11 cellular contexts compared by ENCODE assay signal in genomic region chr4:137226900-137227299, GRCh38.
DNase-seq lines count a peak whose midpoint lies in the region; ATAC-seq, FAIRE-seq and TF ChIP-seq lines count a peak whose summit lies in the region.
"Had no signal": no experiment of that assay in that cellular context is flagged by ENCODE, and none has a peak within 500 bp of the region (broad histone marks: within the 10 kb centered on the region; RNA-seq: fewer than 3 reads in every experiment).

No MANE protein-coding gene starts in this region.

- H3K79me2 ChIP-seq in astrocyte (ENCODE audit: insufficient read depth, low read length) = no peaks in the 10 kb centered on the region

- H3K36me3 ChIP-seq in astrocyte (ENCODE audit: insufficient read depth, low read length) = no peaks in the 10 kb centered on the region
- H3K36me3 ChIP-seq: vagina had no signal

- H3K4me1 ChIP-seq in astrocyte (ENCODE audit: insufficient read depth, low read length) = no peaks in the 10 kb centered on the region
- H3K4me1 ChIP-seq: vagina had no signal

- H3K27me3 ChIP-seq in astrocyte (ENCODE audit: insufficient read depth, low read length) = no peaks in the 10 kb centered on the region
- H3K27me3 ChIP-seq: vagina had no signal

- TF ChIP-seq CTCF in astrocyte (IDR thresholded peaks at IDR 0.05; ENCODE audit: insufficient read depth, low read depth, low read length) (peak; percentile 43), nephron progenitor cell (IDR thresholded peaks at IDR 0.05) (peak; percentile 51)

- H3K9ac ChIP-seq in astrocyte (ENCODE audit: low read length) = no peak overlapping the region

- no peaks in the 10 kb centered on the region for H4K20me1 ChIP-seq in astrocyte (ENCODE audit: insufficient read depth, low read length)

- H3K27me3 Mint-ChIP-seq in astrocyte (ENCODE audit: low read depth, unreplicated experiment) (no peaks in the 10 kb centered on the region), nephron progenitor cell (ENCODE audit: low read depth, poor library complexity) (no peaks in the 10 kb centered on the region)
- H3K27me3 Mint-ChIP-seq: T-cell had no signal

- no peaks in the 10 kb centered on the region for H3K9me3 ChIP-seq in astrocyte (ENCODE audit: insufficient read depth, low read depth, low read length)
- H3K9me3 ChIP-seq: vagina had no signal

- no peak overlapping the region for H3K4me2 ChIP-seq in astrocyte (ENCODE audit: low read length)

- no peaks in the 10 kb centered on the region for H3K4me1 Mint-ChIP-seq in astrocyte (ENCODE audit: low read depth, unreplicated experiment)
- no peaks in the 10 kb centered on the region for H3K4me1 Mint-ChIP-seq in nephron progenitor cell
- H3K4me1 Mint-ChIP-seq: T-cell had no signal

- DNase-seq in Kasumi-1 (lab: John Stamatoyannopoulos, UW) (peak; percentile 20 to 26), astrocyte (ENCODE audit: low read depth) (no peak), nephron progenitor cell (no peak), ureter (ENCODE audit: low spot score) (no peak)
- DNase-seq in NK-92 treated with Interleukin-12 subunit alpha and Interleukin-12 subunit beta, amount 100 ng/mL, for 24 hours (lab: John Stamatoyannopoulos, UW) = no peak
- DNase-seq: activated T-cell treated with anti-CD3 and anti-CD28 coated beads, Interleukin-2, amount 50 U/mL, for 1 hour; T-cell had no signal

- no peak overlapping the region for H3K27ac ChIP-seq in astrocyte (ENCODE audit: low read depth, low read length)
- H3K27ac ChIP-seq: vagina had no signal

- H3K9me3 Mint-ChIP-seq in astrocyte (ENCODE audit: unreplicated experiment) (no peaks in the 10 kb centered on the region), nephron progenitor cell (peaks cover 7% of the 10 kb centered on the region)

- ATAC-seq in GM18861 (IDR thresholded peaks at IDR 0.05; ENCODE audit: unreplicated experiment) (peak; percentile 42), GM18909 (IDR thresholded peaks at IDR 0.05; ENCODE audit: poor library complexity, unreplicated experiment) (no peak)
- ATAC-seq: T-cell had no signal

- H2AFZ ChIP-seq in astrocyte (ENCODE audit: low read depth, low read length) = no peak overlapping the region

- H3K36me3 Mint-ChIP-seq in astrocyte (ENCODE audit: low read depth, unreplicated experiment) (no peaks in the 10 kb centered on the region), nephron progenitor cell (ENCODE audit: low read depth) (no peaks in the 10 kb centered on the region)
- H3K36me3 Mint-ChIP-seq: T-cell had no signal

- FAIRE-seq in astrocyte (lab: Jason Lieb, UNC) = no peak
- FAIRE-seq: endothelial cell of umbilical vein had no signal

- no peak overlapping the region for H3K4me3 Mint-ChIP-seq in astrocyte (ENCODE audit: unreplicated experiment)
- no peak overlapping the region for H3K4me3 Mint-ChIP-seq in nephron progenitor cell
- H3K4me3 Mint-ChIP-seq: T-cell had no signal

- H3K4me3 ChIP-seq in astrocyte (ENCODE audit: insufficient read depth, low read depth, low read length) = no peak overlapping the region
- H3K4me3 ChIP-seq: vagina had no signal

- H3K27ac Mint-ChIP-seq in astrocyte (ENCODE audit: unreplicated experiment) (no peak overlapping the region), nephron progenitor cell (no peak overlapping the region)
- H3K27ac Mint-ChIP-seq: T-cell had no signal

Comparison
In these comparisons a context has a peak if more than half of its experiments do, and no peak if none do; other contexts are left out.
1. DNase-seq: peak in Kasumi-1 (2 of 2); none in astrocyte (single experiment), nephron progenitor cell (single experiment), ureter (single experiment) and NK-92 treated with Interleukin-12 subunit alpha and Interleukin-12 subunit beta, amount 100 ng/mL, for 24 hours (single experiment).